ENCODE assay signal across 8 cellular contexts in the genomic region with DNA sequence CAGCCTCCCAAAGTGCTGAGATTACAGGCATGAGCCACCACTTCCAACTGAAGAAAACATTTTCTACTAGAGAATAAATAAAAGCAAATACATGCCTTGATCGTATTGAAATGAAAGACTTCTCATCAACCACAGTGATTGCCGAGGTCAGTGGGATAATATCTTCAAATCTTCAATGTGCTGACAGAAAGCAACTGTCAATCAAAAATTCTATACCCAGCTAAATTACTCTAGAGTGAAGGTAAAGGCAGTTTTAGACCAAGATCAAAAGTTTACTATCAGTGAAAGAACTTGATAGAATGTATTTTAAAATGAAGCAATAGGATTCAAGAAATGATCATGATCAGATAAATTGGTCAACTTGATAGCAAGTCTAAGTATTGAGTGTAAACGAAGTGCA.
"Had no signal": no experiment of that assay in that cellular context is flagged by ENCODE, and none has a peak within 500 bp of the region (broad histone marks: within the 10 kb centered on the region; RNA-seq: fewer than 3 reads in every experiment).

No MANE protein-coding gene starts in this region.

- H3K4me3 ChIP-seq: GM12878 had no signal

- DNase-seq: GDM1, GF-D8 had no signal

- FAIRE-seq: G401.6, GM12878, GM12891, GM12892, GM18507, GM19239 had no signal

- ATAC-seq: GM12878 had no signal
